8 cellular contexts compared by ENCODE assay signal in the genomic region with DNA sequence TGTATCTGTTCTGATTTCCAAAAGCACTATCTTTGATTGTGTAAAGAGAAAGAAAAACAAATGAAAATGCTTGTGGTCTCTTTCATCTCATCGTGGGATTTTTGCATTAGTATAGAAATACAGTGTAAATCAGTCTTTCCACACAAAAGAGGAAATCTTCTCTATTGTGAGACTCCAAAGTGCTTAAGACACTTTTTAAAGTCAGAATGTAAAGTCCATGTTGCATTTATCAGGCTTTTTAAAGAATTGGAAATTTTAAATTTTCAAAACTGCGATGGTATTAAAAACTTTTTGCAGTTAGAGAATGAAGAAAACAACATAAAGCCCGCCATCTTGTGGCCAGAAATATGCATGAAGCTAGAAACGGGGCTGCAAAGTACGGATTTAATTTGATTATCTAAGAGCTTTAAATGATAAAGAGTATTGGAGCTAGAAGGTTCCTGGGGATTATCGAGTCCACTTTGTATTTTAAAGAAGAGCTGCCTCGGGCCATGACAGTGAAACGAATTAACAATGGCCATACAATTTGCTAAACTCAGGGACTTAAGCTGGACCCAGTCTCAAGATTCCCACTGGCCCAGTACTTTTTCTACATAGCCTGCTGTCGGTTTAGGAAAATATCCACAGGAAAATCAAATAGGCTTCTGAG.
A peak's percentile ranks its signal among the peaks of the same experiment; 100 is the strongest.
DNase-seq lines count a peak whose midpoint lies in the region; ATAC-seq and TF ChIP-seq lines count a peak whose summit lies in the region.

No MANE protein-coding gene starts in this region.

- DNase-seq in GM12864 (ENCODE audit: low read depth) (no peak), Peyer's patch (peak in 1 of 3 donors; percentile 70), right cardiac atrium (peak in 1 of 3 donors; percentile 18), smooth muscle cell (lab: John Stamatoyannopoulos, UW; ENCODE audit: unreplicated experiment) (no peak), NK-92 (lab: John Stamatoyannopoulos, UW; ENCODE audit: unreplicated experiment) (no peak), DMS153 (lab: John Stamatoyannopoulos, UW) (no peak)
- DNase-seq in activated naive CD8-positive, alpha-beta T cell treated with anti-CD3 and anti-CD28 coated beads, Interleukin-2, amount 50 U/mL, for 16 hours (ENCODE audit: low read depth, low spot score), result peak; percentile 2

- H3K27ac ChIP-seq in Peyer's patch (no peak overlapping the region), right cardiac atrium (ENCODE audit: low read length) (no peak overlapping the region), smooth muscle cell (ENCODE audit: low read depth) (no peak overlapping the region)

- 7% methylated on average over 9 of the region's 9 CpGs for WGBS in right cardiac atrium
- 9% methylated on average over 9 of the region's 9 CpGs for WGBS in smooth muscle cell (ENCODE audit: low lambda C conversion rate)

- no peaks in the 10 kb centered on the region for H3K27me3 ChIP-seq in Peyer's patch
- no peaks in the 10 kb centered on the region for H3K27me3 ChIP-seq in right cardiac atrium (ENCODE audit: control insufficient read depth, insufficient read depth)
- no peaks in the 10 kb centered on the region for H3K27me3 ChIP-seq in smooth muscle cell (ENCODE audit: low read depth)

- intact Hi-C loops in right cardiac atrium (cut with DNase I), result no loop called here

- H3K36me3 ChIP-seq in Peyer's patch (no peaks in the 10 kb centered on the region), smooth muscle cell (ENCODE audit: low read depth) (no peaks in the 10 kb centered on the region)

- no peaks in the 10 kb centered on the region for H4K20me1 ChIP-seq in smooth muscle cell (ENCODE audit: low read depth)

- peak; percentile 56 for TF ChIP-seq CTCF in GM12864 (IDR thresholded peaks at IDR 0.05; ENCODE audit: low read depth, low read length, missing control alignments)
- peak; percentile 27 to 73 (median 66) for TF ChIP-seq CTCF in Peyer's patch (IDR thresholded peaks at IDR 0.05)
- TF ChIP-seq CTCF in smooth muscle cell (IDR thresholded peaks at IDR 0.05; ENCODE audit: borderline replicate concordance, insufficient read depth, poor library complexity, severe bottlenecking), result peak; percentile 71

- peak overlapping the region; percentile 83 for H3K4me2 ChIP-seq in smooth muscle cell

- no peaks in the 10 kb centered on the region for H3K79me2 ChIP-seq in smooth muscle cell (ENCODE audit: low read depth)

- H3K4me1 ChIP-seq in Peyer's patch, result no peaks in the 10 kb centered on the region
- no peaks in the 10 kb centered on the region for H3K4me1 ChIP-seq in right cardiac atrium (ENCODE audit: control insufficient read depth, insufficient read depth, low read length)
- peaks cover 4% of the 10 kb centered on the region for H3K4me1 ChIP-seq in smooth muscle cell (ENCODE audit: low read depth)

- peak overlapping the region; percentile 64 for H2AFZ ChIP-seq in smooth muscle cell (ENCODE audit: low read depth)

- no peak overlapping the region for H3K4me3 ChIP-seq in GM12864 (ENCODE audit: low read depth, low read length)
- no peak overlapping the region for H3K4me3 ChIP-seq in Peyer's patch
- H3K4me3 ChIP-seq in right cardiac atrium (ENCODE audit: low read length), result peak overlapping the region; percentile 5
- peak overlapping the region; percentile 33 for H3K4me3 ChIP-seq in smooth muscle cell

- no peak for TF ChIP-seq POLR2A in Peyer's patch (IDR thresholded peaks at IDR 0.05)

- H3K9me3 ChIP-seq in Peyer's patch (no peaks in the 10 kb centered on the region), right cardiac atrium (ENCODE audit: control insufficient read depth, low read length) (no peaks in the 10 kb centered on the region), smooth muscle cell (replicated peaks; ENCODE audit: low read depth) (no peaks in the 10 kb centered on the region)

- H3K9ac ChIP-seq in smooth muscle cell (ENCODE audit: low read depth), result no peak overlapping the region

- no peaks in the 10 kb centered on the region for H3F3A ChIP-seq in smooth muscle cell (ENCODE audit: low read depth)

- ATAC-seq in HG03159 (IDR thresholded peaks at IDR 0.05; ENCODE audit: unreplicated experiment) (peak; percentile 75), right cardiac atrium (peak in 1 of 2 donors; percentile 45)

Comparison
In these comparisons a context has a peak if more than half of its experiments do, and no peak if none do; other contexts are left out.
1. H3K4me3 ChIP-seq: peak in right cardiac atrium (single experiment) and smooth muscle cell (single experiment); none in GM12864 (single experiment) and Peyer's patch (0 of 4).
2. Peak in every context shown above with its lines, with median percentiles within 50 percentile points of each other: CTCF ChIP-seq.